In genomic region chr13:109243311-109243951, GRCh38 we compare ENCODE assay signal across 10 cellular contexts.
A peak's percentile ranks its signal among the peaks of the same experiment; 100 is the strongest.
DNase-seq lines count a peak whose midpoint lies in the region; ATAC-seq and TF ChIP-seq lines count a peak whose summit lies in the region.
"Had no signal": no experiment of that assay in that cellular context is flagged by ENCODE, and none has a peak within 500 bp of the region (broad histone marks: within the 10 kb centered on the region; RNA-seq: fewer than 3 reads in every experiment).

No MANE protein-coding gene starts in this region.

- no peaks in the 10 kb centered on the region for H3K4me1 Mint-ChIP-seq in T-helper 17 cell

- intact Hi-C loops in lower lobe of right lung (cut with DNase I): no loop called here

- no peaks in the 10 kb centered on the region for H3K36me3 Mint-ChIP-seq in T-helper 17 cell (ENCODE audit: low read depth)

- H3K27me3 Mint-ChIP-seq in T-helper 17 cell: peaks cover 12% of the 10 kb centered on the region

- no peaks in the 10 kb centered on the region for H3K4me1 ChIP-seq in lower lobe of right lung

- TF ChIP-seq CTCF in choroid plexus epithelial cell (conservative IDR thresholded peaks at IDR 0.05; ENCODE audit: low read depth, low read length): no peak
- TF ChIP-seq CTCF in lower lobe of right lung (IDR thresholded peaks at IDR 0.05): no peak
- no peak for TF ChIP-seq CTCF in omental fat pad (IDR thresholded peaks at IDR 0.05)

- peak overlapping the region; percentile 13 for H3K4me3 ChIP-seq in choroid plexus epithelial cell (ENCODE audit: low read depth, low read length)
- no peak overlapping the region for H3K4me3 ChIP-seq in lower lobe of right lung
- H3K4me3 ChIP-seq: BLaER1 treated with 17β-estradiol and CSF1 and Interleukin-3, amounts not matched to agents 10 nM and 100 nM had no signal

- DNase-seq in A172 (ENCODE audit: low spot score): peak; percentile 93
- peak; percentile 93 for DNase-seq in M059J (ENCODE audit: low read depth)
- DNase-seq in choroid plexus epithelial cell (ENCODE audit: low read depth): peak; percentile 95
- no peak for DNase-seq in lower lobe of right lung
- no peak for DNase-seq in NCI-H187 (lab: John Stamatoyannopoulos, UW)
- DNase-seq in omental fat pad (ENCODE audit: low spot score): no peak
- DNase-seq in T-helper 17 cell: no peak
- DNase-seq: NCI-H146 had no signal

- H3K4me3 Mint-ChIP-seq in T-helper 17 cell: no peak overlapping the region

- no peaks in the 10 kb centered on the region for H3K36me3 ChIP-seq in lower lobe of right lung
- H3K36me3 ChIP-seq: BLaER1 treated with 17β-estradiol and CSF1 and Interleukin-3, amounts not matched to agents 10 nM and 100 nM had no signal

- H3K27ac ChIP-seq in lower lobe of right lung: peak overlapping the region; percentile 34
- H3K27ac ChIP-seq: BLaER1 treated with 17β-estradiol and CSF1 and Interleukin-3, amounts not matched to agents 10 nM and 100 nM had no signal

- peak; percentile 72 to 82 for ATAC-seq in lower lobe of right lung
- no peak for ATAC-seq in HG03025 (IDR thresholded peaks at IDR 0.05; ENCODE audit: low FRiP score, unreplicated experiment)
- no peak for ATAC-seq in omental fat pad (ENCODE audit: low FRiP score)
- ATAC-seq in T-helper 17 cell: no peak

- no peaks in the 10 kb centered on the region for H3K27me3 ChIP-seq in lower lobe of right lung (ENCODE audit: low read depth)
- H3K27me3 ChIP-seq: BLaER1 treated with 17β-estradiol and CSF1 and Interleukin-3, amounts not matched to agents 10 nM and 100 nM had no signal

- H3K9me3 ChIP-seq in lower lobe of right lung: peaks cover 5% of the 10 kb centered on the region
- no peaks in the 10 kb centered on the region for H3K9me3 ChIP-seq in T-helper 17 cell (ENCODE audit: control insufficient read depth, low read length, poor library complexity, severe bottlenecking)

- H3K27ac Mint-ChIP-seq in T-helper 17 cell: no peak overlapping the region

Comparison
In these comparisons a context has a peak if more than half of its experiments do, and no peak if none do; other contexts are left out.
1. DNase-seq: peak in A172 (single experiment), M059J (single experiment) and choroid plexus epithelial cell (single experiment); none in lower lobe of right lung (single experiment), NCI-H187 (0 of 2), omental fat pad (single experiment) and T-helper 17 cell (0 of 3).
2. ATAC-seq: peak in lower lobe of right lung (2 of 2); none in HG03025 (single experiment), omental fat pad (single experiment) and T-helper 17 cell (single experiment).